ENCODE assay signal across 17 cellular contexts in the genomic region with DNA sequence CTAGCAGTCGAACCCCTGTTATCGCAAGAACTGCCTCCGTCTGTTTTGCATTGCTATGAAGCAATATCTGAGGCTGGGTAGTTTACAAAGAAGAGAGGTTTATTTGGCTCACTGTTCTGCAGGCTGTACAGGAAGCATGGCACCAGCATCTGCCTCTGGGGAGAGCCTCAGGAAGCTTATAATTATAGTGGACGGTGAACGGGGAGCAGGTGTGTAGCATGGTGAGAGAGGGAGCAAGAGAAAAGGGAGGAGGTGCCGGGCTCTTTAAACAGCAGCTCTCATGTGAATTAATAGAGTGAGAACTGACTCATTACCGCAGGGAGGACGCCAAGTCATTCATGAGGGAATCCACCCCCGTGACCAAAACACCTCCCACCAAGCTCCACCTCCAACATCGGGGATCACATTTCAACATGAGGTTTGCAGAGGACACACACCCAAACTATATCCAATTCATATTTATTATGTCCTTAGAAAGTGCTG.
DNase-seq lines count a peak whose midpoint lies in the region; ATAC-seq and TF ChIP-seq lines count a peak whose summit lies in the region.
"Had no signal": no experiment of that assay in that cellular context is flagged by ENCODE, and none has a peak within 500 bp of the region (broad histone marks: within the 10 kb centered on the region; RNA-seq: fewer than 3 reads in every experiment).

No MANE protein-coding gene starts in this region.

- H3K36me3 ChIP-seq in H7 (replicated peaks; ENCODE audit: control insufficient read depth, insufficient read depth, low read length) (no peaks in the 10 kb centered on the region), gastroesophageal sphincter (no peaks in the 10 kb centered on the region)
- H3K36me3 ChIP-seq: tibial artery had no signal

- TF ChIP-seq POLR2A in gastroesophageal sphincter (IDR thresholded peaks at IDR 0.05): no peak

- H3K27ac ChIP-seq in gastroesophageal sphincter: no peak overlapping the region
- H3K27ac ChIP-seq: epithelial cell of prostate, tibial artery had no signal

- H3K4me3 ChIP-seq in choroid plexus epithelial cell (ENCODE audit: low read depth, low read length): no peak overlapping the region
- H3K4me3 ChIP-seq in H7 (ENCODE audit: insufficient read depth, low read depth, low read length): no peak overlapping the region
- no peak overlapping the region for H3K4me3 ChIP-seq in gastroesophageal sphincter
- H3K4me3 ChIP-seq: tibial artery had no signal

- TF ChIP-seq CTCF in choroid plexus epithelial cell (conservative IDR thresholded peaks at IDR 0.05; ENCODE audit: low read depth, low read length): no peak
- no peak for TF ChIP-seq CTCF in gastroesophageal sphincter (IDR thresholded peaks at IDR 0.05)

- 52 to 74% methylated on average over 7 to 9 of the region's 10 CpGs for WGBS in gastroesophageal sphincter (ENCODE audit: low coverage in 1 of 2), 2 donors

- H3K9me3 ChIP-seq in gastroesophageal sphincter: no peaks in the 10 kb centered on the region
- H3K9me3 ChIP-seq: tibial artery had no signal

- H3K4me1 ChIP-seq in gastroesophageal sphincter: no peaks in the 10 kb centered on the region
- H3K4me1 ChIP-seq: tibial artery had no signal

- H3K27me3 ChIP-seq in H7 (ENCODE audit: control insufficient read depth, insufficient read depth, low read length): no peaks in the 10 kb centered on the region
- peaks cover 39% of the 10 kb centered on the region for H3K27me3 ChIP-seq in gastroesophageal sphincter

- DNase-seq in activated CD4-positive, alpha-beta T cell treated with anti-CD3 and anti-CD28 coated beads, Interleukin-2, amount 50 U/mL, for 48 hours: peak; percentile 3 to 8
- no peak for DNase-seq in activated CD4-positive, alpha-beta T cell treated with anti-CD3 and anti-CD28 coated beads, Interleukin-2, amount 50 U/mL, for 4 hours
- peak; percentile 77 for DNase-seq in NCI-H226
- peak; percentile 34 for DNase-seq in choroid plexus epithelial cell (ENCODE audit: low read depth)
- peak; percentile 67 for DNase-seq in myocyte (ENCODE audit: low read depth)
- no peak for DNase-seq in hippocampal formation (lab: John Stamatoyannopoulos, UW)
- no peak for DNase-seq in H7
- DNase-seq: activated naive CD4-positive, alpha-beta T cell treated with anti-CD3 and anti-CD28 coated beads for 36 hours; central memory CD4-positive, alpha-beta T cell; COR-L47; mesendoderm; NCI-H1436; NCI-H524; T1000; tibial artery had no signal

- TF ChIP-seq EP300 in gastroesophageal sphincter (IDR thresholded peaks at IDR 0.05): no peak

- ATAC-seq in gastroesophageal sphincter: no peak

Comparison
In these comparisons a context has a peak if more than half of its experiments do, and no peak if none do; other contexts are left out.
1. DNase-seq: peak in activated CD4-positive, alpha-beta T cell treated with anti-CD3 and anti-CD28 coated beads, Interleukin-2, amount 50 U/mL, for 48 hours (2 of 2), NCI-H226 (single experiment), choroid plexus epithelial cell (single experiment) and myocyte (single experiment); none in activated CD4-positive, alpha-beta T cell treated with anti-CD3 and anti-CD28 coated beads, Interleukin-2, amount 50 U/mL, for 4 hours (0 of 2), hippocampal formation (0 of 2) and H7 (single experiment).